16 cellular contexts compared by ENCODE assay signal in the genomic region with DNA sequence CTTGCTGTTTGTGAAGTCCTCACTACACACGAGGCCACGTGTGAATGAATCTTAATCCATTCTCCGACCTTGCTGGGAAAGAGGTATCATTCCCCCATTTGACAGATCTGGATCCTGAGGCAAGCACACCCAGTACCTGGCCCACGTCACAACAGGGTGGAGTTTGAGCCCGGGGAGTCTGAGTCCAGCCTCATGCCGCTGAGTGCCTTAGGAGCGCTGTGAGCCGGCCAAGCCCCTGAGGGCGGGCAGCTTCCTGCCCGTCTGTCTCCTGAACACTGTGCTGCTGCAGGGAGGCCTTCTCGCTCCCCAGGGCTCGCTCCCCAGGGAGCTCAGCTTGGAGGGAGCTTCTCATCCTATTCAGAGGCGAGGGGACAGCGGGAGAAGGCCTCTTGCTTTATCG. TPM values are rescaled to one million over a fixed set of nuclear protein-coding genes. Genes with fewer than 3 reads are reported as not detected.
DNase-seq lines count a peak whose midpoint lies in the region; ATAC-seq and TF ChIP-seq lines count a peak whose summit lies in the region.
"Had no signal": no experiment of that assay in that cellular context is flagged by ENCODE, and none has a peak within 500 bp of the region (broad histone marks: within the 10 kb centered on the region; RNA-seq: fewer than 3 reads in every experiment).

No MANE protein-coding gene starts in this region.

- WGBS in mesendoderm (ENCODE audit: extremely low coverage, insufficient coverage, low lambda C conversion rate), result no CpG with 5 or more reads among the region's 15 CpGs
- WGBS in spleen, 5 donors, result 76 to 86% (median 79%) methylated on average over 15 of the region's 15 CpGs

- no peak overlapping the region for H3K4ac ChIP-seq in mesendoderm (ENCODE audit: low read depth, low read length)

- H3K27ac ChIP-seq in BLaER1 (no peak overlapping the region), mesendoderm (ENCODE audit: low read depth, low read length) (no peak overlapping the region), spleen (no peak overlapping the region)
- H3K27ac ChIP-seq: parathyroid adenoma had no signal

- H3K4me3 ChIP-seq in BLaER1 (no peak overlapping the region), mesendoderm (ENCODE audit: low read length) (no peak overlapping the region), spleen (no peak overlapping the region)
- H3K4me3 ChIP-seq: Peyer's patch had no signal

- H2BK5ac ChIP-seq in mesendoderm (ENCODE audit: low read length), result no peak overlapping the region

- no peak overlapping the region for H2BK120ac ChIP-seq in mesendoderm (ENCODE audit: low read depth, low read length)

- H3K9me3 ChIP-seq in BLaER1 (no peaks in the 10 kb centered on the region), spleen (no peaks in the 10 kb centered on the region)
- H3K9me3 ChIP-seq: Peyer's patch had no signal

- H4K20me1 ChIP-seq in BLaER1, result peaks cover 41% of the 10 kb centered on the region

- no peaks in the 10 kb centered on the region for H3K79me2 ChIP-seq in mesendoderm (ENCODE audit: control insufficient read depth, insufficient read depth, low read length)
- H3K79me2 ChIP-seq: parathyroid adenoma had no signal

- TF ChIP-seq CTCF in spleen (IDR thresholded peaks at IDR 0.05 in 8 of 11, conservative IDR thresholded peaks at IDR 0.05 in 3 of 11), result no peak

- no peak for TF ChIP-seq POLR2A in spleen (IDR thresholded peaks at IDR 0.05)

- no peak overlapping the region for H3K23ac ChIP-seq in mesendoderm (ENCODE audit: low read length)

- H3K79me1 ChIP-seq in mesendoderm (ENCODE audit: low read length), result no peaks in the 10 kb centered on the region

- H3K27me3 ChIP-seq in BLaER1 (no peaks in the 10 kb centered on the region), mesendoderm (ENCODE audit: insufficient read depth, low read length, poor library complexity) (no peaks in the 10 kb centered on the region), spleen (replicated peaks in 1 of 7) (no peaks in the 10 kb centered on the region)
- H3K27me3 ChIP-seq: Peyer's patch had no signal

- H3K4me2 ChIP-seq in BLaER1 (peak overlapping the region; percentile 86), mesendoderm (ENCODE audit: low read length) (no peak overlapping the region)

- DNase-seq in Daoy (ENCODE audit: low read depth), result peak; percentile 38
- DNase-seq in RPMI7951 (ENCODE audit: low read depth), result peak; percentile 45
- no peak for DNase-seq in mesendoderm
- DNase-seq in spleen, result no peak
- no peak for DNase-seq in NCI-H2107 treated with DMSO at 0.1 percent for 48 hours (lab: John Stamatoyannopoulos, UW; ENCODE audit: unreplicated experiment)
- DNase-seq: activated CD4-positive, alpha-beta memory T cell treated with anti-CD3 and anti-CD28 coated beads for 36 hours; activated T-cell treated with anti-CD3 and anti-CD28 coated beads, Interleukin-2, amount 50 U/mL, for 24 hours; DMS 273 treated with DMSO at 0.1 percent for 48 hours; NCI-H1694 treated with DMSO at 0.1 percent for 48 hours; NCI-H748 treated with DMSO at 0.1 percent for 48 hours; Peyer's patch; stimulated activated CD4-positive, alpha-beta T cell treated with anti-CD3 and anti-CD28 coated beads, Interleukin-4, amount 100 ng/mL, for 24 hours; substantia nigra had no signal

- H3K9ac ChIP-seq in BLaER1 (peak overlapping the region; percentile 45; the same call in 1 of the 2 replicates), mesendoderm (ENCODE audit: low read length) (no peak overlapping the region)
- H3K9ac ChIP-seq: parathyroid adenoma had no signal

- no peak overlapping the region for H2BK15ac ChIP-seq in mesendoderm (replicated peaks; ENCODE audit: low read depth)

- ATAC-seq in GM19395 (IDR thresholded peaks at IDR 0.05; ENCODE audit: unreplicated experiment), result no peak

- H3K18ac ChIP-seq in mesendoderm (ENCODE audit: low read length), result no peak overlapping the region

- peak overlapping the region; percentile 15 for H3K56ac ChIP-seq in mesendoderm (ENCODE audit: low read length)

- peaks cover 35% of the 10 kb centered on the region for H3K4me1 ChIP-seq in BLaER1
- H3K4me1 ChIP-seq in mesendoderm (ENCODE audit: control insufficient read depth, low read depth, low read length), result no peaks in the 10 kb centered on the region
- H3K4me1 ChIP-seq in spleen, result peaks cover 3 to 48% (median 20%) of the 10 kb centered on the region in 6 donors
- H3K4me1 ChIP-seq: parathyroid adenoma had no signal

- H4K5ac ChIP-seq in mesendoderm (ENCODE audit: low read length), result no peak overlapping the region

- H3K36me3 ChIP-seq in BLaER1, result peaks cover 17% of the 10 kb centered on the region
- no peaks in the 10 kb centered on the region for H3K36me3 ChIP-seq in mesendoderm (ENCODE audit: control insufficient read depth, insufficient read depth, low read length)
- peaks cover 0 to 10% (median under 1%) of the 10 kb centered on the region in 6 donors for H3K36me3 ChIP-seq in spleen
- H3K36me3 ChIP-seq: Peyer's patch had no signal

- no peak overlapping the region for H2AK5ac ChIP-seq in mesendoderm (ENCODE audit: low read length)

- intact Hi-C loops in spleen (cut with DNase I; ENCODE audit: low total_unique reads), result loop anchor here (10.0 kb wide), 1 partner anchor 333 kb away; no protein-coding TSS in a partner anchor

- no peak overlapping the region for H4K8ac ChIP-seq in mesendoderm (ENCODE audit: low read depth, low read length)

RNA-seq across cellular contexts. Expression of gene SLC45A1, which starts 29.7 kb away (rescaled TPM):
- 0.06 and 0.34 TPM in 2 replicates for total RNA-seq in Daoy (2014; rRNA removed; shearing (Covaris generic))
- 0.20 and 0.84 TPM in 2 replicates for total RNA-seq in RPMI7951 (2014; rRNA removed; shearing (Covaris generic))
- polyA plus RNA-seq in mesendoderm (2013, experiment 1 of 2), result 0.07 TPM
- 0.11 TPM for polyA plus RNA-seq in mesendoderm (2013, experiment 2 of 2)
- 1 to 10 TPM; 2.2 to 3.3 (median 2.9) TPM for total RNA-seq in spleen
- polyA plus RNA-seq in spleen, result 1 to 10 TPM; 1.3 to 2.9 (median 1.4) TPM

Comparison
In these comparisons a context has a peak if more than half of its experiments do, and no peak if none do; other contexts are left out.
1. DNase-seq: peak in Daoy (single experiment) and RPMI7951 (single experiment); none in mesendoderm (single experiment), spleen (single experiment) and NCI-H2107 treated with DMSO at 0.1 percent for 48 hours (single experiment).